ENCODE assay signal across 1 cellular context in the genomic region with DNA sequence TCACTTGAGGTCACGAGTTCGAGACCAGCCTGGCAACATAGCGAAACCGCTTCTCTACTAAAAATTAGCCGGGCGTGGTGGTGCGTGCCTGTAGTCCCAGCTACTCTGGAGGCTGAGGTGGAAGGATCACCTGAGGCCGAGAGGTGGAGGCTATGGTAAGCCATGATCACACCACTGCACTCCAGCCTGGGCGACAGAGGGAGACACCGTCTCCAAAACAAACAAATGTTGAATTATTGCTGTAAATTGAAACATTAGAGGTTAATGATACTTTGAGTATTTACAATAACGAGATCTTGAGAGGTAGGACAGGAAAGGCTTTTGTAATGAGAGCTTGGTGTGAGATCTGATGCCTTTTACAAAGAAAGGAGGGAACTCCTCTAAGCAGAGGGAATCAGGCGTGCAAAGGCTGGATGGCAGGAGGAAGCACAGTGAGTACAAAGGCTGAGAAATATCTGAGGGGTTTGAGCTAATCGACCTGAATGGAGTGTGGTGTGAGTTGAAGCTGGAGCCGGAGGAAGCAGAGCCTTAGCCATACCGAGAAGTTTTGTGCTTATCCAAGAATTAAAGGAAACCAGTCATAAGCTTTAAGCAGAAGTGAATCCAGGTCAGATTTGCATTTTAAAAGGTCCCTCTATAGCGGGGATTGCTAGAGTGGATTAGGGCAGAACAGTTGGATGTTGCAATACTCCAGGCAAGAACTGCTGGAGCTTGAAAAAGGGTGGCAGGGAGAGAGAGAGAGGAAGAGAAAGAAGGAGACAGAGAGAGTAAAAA.
TF ChIP-seq lines count a peak whose summit lies in the region.

No MANE protein-coding gene starts in this region.

TF ChIP-seq in HEK293, 187 proteins besides CTCF, POLR2A, EP300 and RAD21 (continued from another document):
- TF ChIP-seq ZNF2 (tag by site-specific recombination; IDR thresholded peaks at IDR 0.05), result peak; percentile 72; the same call in 1 of the 2 replicates
- TF ChIP-seq, protein P1, sequence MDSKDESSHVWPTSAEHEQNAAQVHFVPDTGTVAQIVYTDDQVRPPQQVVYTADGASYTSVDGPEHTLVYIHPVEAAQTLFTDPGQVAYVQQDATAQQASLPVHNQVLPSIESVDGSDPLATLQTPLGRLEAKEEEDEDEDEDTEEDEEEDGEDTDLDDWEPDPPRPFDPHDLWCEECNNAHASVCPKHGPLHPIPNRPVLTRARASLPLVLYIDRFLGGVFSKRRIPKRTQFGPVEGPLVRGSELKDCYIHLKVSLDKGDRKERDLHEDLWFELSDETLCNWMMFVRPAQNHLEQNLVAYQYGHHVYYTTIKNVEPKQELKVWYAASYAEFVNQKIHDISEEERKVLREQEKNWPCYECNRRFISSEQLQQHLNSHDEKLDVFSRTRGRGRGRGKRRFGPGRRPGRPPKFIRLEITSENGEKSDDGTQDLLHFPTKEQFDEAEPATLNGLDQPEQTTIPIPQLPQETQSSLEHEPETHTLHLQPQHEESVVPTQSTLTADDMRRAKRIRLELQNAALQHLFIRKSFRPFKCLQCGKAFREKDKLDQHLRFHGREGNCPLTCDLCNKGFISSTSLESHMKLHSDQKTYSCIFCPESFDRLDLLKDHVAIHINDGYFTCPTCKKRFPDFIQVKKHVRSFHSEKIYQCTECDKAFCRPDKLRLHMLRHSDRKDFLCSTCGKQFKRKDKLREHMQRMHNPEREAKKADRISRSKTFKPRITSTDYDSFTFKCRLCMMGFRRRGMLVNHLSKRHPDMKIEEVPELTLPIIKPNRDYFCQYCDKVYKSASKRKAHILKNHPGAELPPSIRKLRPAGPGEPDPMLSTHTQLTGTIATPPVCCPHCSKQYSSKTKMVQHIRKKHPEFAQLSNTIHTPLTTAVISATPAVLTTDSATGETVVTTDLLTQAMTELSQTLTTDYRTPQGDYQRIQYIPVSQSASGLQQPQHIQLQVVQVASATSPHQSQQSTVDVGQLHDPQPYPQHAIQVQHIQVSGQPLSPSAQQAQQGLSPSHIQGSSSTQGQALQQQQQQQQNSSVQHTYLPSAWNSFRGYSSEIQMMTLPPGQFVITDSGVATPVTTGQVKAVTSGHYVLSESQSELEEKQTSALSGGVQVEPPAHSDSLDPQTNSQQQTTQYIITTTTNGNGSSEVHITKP (tag by site-specific recombination; IDR thresholded peaks at IDR 0.05), result no peak
- TF ChIP-seq WT1 (tag by site-specific recombination; IDR thresholded peaks at IDR 0.05), result peak; percentile 32; the same call in 1 of the 2 replicates
- TF ChIP-seq, protein P2, sequence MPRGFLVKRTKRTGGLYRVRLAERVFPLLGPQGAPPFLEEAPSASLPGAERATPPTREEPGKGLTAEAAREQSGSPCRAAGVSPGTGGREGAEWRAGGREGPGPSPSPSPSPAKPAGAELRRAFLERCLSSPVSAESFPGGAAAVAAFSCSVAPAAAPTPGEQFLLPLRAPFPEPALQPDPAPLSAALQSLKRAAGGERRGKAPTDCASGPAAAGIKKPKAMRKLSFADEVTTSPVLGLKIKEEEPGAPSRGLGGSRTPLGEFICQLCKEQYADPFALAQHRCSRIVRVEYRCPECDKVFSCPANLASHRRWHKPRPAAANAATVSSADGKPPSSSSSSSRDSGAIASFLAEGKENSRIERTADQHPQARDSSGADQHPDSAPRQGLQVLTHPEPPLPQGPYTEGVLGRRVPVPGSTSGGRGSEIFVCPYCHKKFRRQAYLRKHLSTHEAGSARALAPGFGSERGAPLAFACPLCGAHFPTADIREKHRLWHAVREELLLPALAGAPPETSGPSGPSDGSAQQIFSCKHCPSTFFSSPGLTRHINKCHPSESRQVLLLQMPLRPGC (tag by site-specific recombination; IDR thresholded peaks at IDR 0.05), result 0 out of 2 replicates have a peak, but pooled peaks have one; percentile 44
- peak; percentile 54 for TF ChIP-seq ZXDB (tag by site-specific recombination; IDR thresholded peaks at IDR 0.05)
- TF ChIP-seq, protein P3, sequence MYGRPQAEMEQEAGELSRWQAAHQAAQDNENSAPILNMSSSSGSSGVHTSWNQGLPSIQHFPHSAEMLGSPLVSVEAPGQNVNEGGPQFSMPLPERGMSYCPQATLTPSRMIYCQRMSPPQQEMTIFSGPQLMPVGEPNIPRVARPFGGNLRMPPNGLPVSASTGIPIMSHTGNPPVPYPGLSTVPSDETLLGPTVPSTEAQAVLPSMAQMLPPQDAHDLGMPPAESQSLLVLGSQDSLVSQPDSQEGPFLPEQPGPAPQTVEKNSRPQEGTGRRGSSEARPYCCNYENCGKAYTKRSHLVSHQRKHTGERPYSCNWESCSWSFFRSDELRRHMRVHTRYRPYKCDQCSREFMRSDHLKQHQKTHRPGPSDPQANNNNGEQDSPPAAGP (tag by site-specific recombination; IDR thresholded peaks at IDR 0.05), result peak; percentile 77
- TF ChIP-seq, protein P4, sequence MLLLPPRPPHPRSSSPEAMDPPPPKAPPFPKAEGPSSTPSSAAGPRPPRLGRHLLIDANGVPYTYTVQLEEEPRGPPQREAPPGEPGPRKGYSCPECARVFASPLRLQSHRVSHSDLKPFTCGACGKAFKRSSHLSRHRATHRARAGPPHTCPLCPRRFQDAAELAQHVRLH (tag by site-specific recombination; IDR thresholded peaks at IDR 0.05), result peak; percentile 88
- peak; percentile 36; the same call in 1 of the 2 replicates for TF ChIP-seq ZNF664 (tag by site-specific recombination; IDR thresholded peaks at IDR 0.05)
- TF ChIP-seq, protein P5, sequence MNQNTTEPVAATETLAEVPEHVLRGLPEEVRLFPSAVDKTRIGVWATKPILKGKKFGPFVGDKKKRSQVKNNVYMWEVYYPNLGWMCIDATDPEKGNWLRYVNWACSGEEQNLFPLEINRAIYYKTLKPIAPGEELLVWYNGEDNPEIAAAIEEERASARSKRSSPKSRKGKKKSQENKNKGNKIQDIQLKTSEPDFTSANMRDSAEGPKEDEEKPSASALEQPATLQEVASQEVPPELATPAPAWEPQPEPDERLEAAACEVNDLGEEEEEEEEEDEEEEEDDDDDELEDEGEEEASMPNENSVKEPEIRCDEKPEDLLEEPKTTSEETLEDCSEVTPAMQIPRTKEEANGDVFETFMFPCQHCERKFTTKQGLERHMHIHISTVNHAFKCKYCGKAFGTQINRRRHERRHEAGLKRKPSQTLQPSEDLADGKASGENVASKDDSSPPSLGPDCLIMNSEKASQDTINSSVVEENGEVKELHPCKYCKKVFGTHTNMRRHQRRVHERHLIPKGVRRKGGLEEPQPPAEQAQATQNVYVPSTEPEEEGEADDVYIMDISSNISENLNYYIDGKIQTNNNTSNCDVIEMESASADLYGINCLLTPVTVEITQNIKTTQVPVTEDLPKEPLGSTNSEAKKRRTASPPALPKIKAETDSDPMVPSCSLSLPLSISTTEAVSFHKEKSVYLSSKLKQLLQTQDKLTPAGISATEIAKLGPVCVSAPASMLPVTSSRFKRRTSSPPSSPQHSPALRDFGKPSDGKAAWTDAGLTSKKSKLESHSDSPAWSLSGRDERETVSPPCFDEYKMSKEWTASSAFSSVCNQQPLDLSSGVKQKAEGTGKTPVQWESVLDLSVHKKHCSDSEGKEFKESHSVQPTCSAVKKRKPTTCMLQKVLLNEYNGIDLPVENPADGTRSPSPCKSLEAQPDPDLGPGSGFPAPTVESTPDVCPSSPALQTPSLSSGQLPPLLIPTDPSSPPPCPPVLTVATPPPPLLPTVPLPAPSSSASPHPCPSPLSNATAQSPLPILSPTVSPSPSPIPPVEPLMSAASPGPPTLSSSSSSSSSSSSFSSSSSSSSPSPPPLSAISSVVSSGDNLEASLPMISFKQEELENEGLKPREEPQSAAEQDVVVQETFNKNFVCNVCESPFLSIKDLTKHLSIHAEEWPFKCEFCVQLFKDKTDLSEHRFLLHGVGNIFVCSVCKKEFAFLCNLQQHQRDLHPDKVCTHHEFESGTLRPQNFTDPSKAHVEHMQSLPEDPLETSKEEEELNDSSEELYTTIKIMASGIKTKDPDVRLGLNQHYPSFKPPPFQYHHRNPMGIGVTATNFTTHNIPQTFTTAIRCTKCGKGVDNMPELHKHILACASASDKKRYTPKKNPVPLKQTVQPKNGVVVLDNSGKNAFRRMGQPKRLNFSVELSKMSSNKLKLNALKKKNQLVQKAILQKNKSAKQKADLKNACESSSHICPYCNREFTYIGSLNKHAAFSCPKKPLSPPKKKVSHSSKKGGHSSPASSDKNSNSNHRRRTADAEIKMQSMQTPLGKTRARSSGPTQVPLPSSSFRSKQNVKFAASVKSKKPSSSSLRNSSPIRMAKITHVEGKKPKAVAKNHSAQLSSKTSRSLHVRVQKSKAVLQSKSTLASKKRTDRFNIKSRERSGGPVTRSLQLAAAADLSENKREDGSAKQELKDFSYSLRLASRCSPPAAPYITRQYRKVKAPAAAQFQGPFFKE (tag by site-specific recombination; IDR thresholded peaks at IDR 0.05; ENCODE audit: borderline replicate concordance), result 0 out of 2 replicates have a peak, but pooled peaks have one; percentile 31
- TF ChIP-seq ZBTB8A (tag by site-specific recombination; IDR thresholded peaks at IDR 0.05), result peak; percentile 29; the same call in 1 of the 2 replicates
- TF ChIP-seq SP7 (tag by site-specific recombination; IDR thresholded peaks at IDR 0.05), result peak; percentile 79
- peak; percentile 36; the same call in 1 of the 2 replicates for TF ChIP-seq SCRT1 (tag by site-specific recombination; IDR thresholded peaks at IDR 0.05; ENCODE audit: borderline replicate concordance)
- TF ChIP-seq KLF1 (tag by site-specific recombination; IDR thresholded peaks at IDR 0.05), result peak; percentile 37; the same call in 1 of the 2 replicates
- TF ChIP-seq ZNF792 (tag by site-specific recombination; IDR thresholded peaks at IDR 0.05), result no peak
- TF ChIP-seq ZNF837 (tag by site-specific recombination; IDR thresholded peaks at IDR 0.05), result no peak
- TF ChIP-seq ZFP37 (tag by site-specific recombination; IDR thresholded peaks at IDR 0.05), result no peak
- TF ChIP-seq GLIS1 (tag by site-specific recombination; IDR thresholded peaks at IDR 0.05), result no peak
- TF ChIP-seq OVOL3 (tag by site-specific recombination; IDR thresholded peaks at IDR 0.05), result 0 out of 2 replicates have a peak, but pooled peaks have one; percentile 19
- TF ChIP-seq, protein P6, sequence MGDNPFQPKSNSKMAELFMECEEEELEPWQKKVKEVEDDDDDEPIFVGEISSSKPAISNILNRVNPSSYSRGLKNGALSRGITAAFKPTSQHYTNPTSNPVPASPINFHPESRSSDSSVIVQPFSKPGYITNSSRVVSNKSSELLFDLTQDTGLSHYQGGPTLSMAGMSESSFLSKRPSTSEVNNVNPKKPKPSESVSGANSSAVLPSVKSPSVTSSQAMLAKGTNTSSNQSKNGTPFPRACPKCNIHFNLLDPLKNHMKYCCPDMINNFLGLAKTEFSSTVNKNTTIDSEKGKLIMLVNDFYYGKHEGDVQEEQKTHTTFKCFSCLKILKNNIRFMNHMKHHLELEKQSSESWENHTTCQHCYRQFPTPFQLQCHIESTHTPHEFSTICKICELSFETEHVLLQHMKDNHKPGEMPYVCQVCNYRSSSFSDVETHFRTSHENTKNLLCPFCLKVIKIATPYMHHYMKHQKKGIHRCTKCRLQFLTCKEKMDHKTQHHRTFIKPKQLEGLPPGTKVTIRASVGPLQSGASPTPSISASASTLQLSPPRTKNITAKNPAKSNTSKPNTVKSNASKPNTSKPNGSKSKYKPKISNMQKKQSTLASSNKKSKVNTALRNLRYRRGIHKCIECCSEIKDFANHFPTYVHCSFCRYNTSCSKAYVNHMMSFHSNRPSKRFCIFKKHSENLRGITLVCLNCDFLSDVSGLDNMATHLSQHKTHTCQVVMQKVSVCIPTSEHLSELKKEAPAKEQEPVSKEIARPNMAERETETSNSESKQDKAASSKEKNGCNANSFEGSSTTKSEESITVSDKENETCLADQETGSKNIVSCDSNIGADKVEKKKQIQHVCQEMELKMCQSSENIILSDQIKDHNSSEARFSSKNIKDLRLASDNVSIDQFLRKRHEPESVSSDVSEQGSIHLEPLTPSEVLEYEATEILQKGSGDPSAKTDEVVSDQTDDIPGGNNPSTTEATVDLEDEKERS (tag by site-specific recombination; IDR thresholded peaks at IDR 0.05), result peak; percentile 6; the same call in 1 of the 2 replicates
- TF ChIP-seq ZNF394 (tag by site-specific recombination; IDR thresholded peaks at IDR 0.05; ENCODE audit: borderline replicate concordance), result peak; percentile 94
- TF ChIP-seq, protein P7, sequence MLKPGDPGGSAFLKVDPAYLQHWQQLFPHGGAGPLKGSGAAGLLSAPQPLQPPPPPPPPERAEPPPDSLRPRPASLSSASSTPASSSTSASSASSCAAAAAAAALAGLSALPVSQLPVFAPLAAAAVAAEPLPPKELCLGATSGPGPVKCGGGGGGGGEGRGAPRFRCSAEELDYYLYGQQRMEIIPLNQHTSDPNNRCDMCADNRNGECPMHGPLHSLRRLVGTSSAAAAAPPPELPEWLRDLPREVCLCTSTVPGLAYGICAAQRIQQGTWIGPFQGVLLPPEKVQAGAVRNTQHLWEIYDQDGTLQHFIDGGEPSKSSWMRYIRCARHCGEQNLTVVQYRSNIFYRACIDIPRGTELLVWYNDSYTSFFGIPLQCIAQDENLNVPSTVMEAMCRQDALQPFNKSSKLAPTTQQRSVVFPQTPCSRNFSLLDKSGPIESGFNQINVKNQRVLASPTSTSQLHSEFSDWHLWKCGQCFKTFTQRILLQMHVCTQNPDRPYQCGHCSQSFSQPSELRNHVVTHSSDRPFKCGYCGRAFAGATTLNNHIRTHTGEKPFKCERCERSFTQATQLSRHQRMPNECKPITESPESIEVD (tag by site-specific recombination; IDR thresholded peaks at IDR 0.05), result 0 out of 2 replicates have a peak, but pooled peaks have one; percentile 11
- TF ChIP-seq, protein P8, sequence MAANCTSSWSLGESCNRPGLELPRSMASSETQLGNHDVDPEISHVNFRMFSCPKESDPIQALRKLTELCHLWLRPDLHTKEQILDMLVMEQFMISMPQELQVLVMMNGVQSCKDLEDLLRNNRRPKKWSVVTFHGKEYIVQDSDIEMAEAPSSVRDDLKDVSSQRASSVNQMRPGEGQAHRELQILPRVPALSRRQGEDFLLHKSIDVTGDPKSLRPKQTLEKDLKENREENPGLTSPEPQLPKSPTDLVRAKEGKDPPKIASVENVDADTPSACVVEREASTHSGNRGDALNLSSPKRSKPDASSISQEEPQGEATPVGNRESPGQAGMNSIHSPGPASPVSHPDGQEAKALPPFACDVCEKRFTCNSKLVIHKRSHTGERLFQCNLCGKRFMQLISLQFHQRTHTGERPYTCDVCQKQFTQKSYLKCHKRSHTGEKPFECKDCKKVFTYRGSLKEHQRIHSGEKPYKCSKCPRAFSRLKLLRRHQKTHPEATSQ (tag by site-specific recombination; IDR thresholded peaks at IDR 0.05), result 0 out of 2 replicates have a peak, but pooled peaks have one; percentile 26
- peak; percentile 82 for TF ChIP-seq PRDM1 (tag by site-specific recombination; IDR thresholded peaks at IDR 0.05)
- 0 out of 2 replicates have a peak, but pooled peaks have one; percentile 46 for TF ChIP-seq ZNF785 (tag by site-specific recombination; IDR thresholded peaks at IDR 0.05)
- peak; percentile 8; the same call in 1 of the 2 replicates for TF ChIP-seq ZNF10 (tag by site-specific recombination; IDR thresholded peaks at IDR 0.05)
- TF ChIP-seq ZNF24 (tag by site-specific recombination; IDR thresholded peaks at IDR 0.05), result peak; percentile 86; the same call in 1 of the 2 replicates
